In genomic region chr9:123089790-123090189, GRCh38 we compare ENCODE assay signal across 15 cellular contexts. TPM values are rescaled to one million over a fixed set of nuclear protein-coding genes. Genes with fewer than 3 reads are reported as not detected.
"Had no signal": no experiment of that assay in that cellular context is flagged by ENCODE, and none has a peak within 500 bp of the region (broad histone marks: within the 10 kb centered on the region; RNA-seq: fewer than 3 reads in every experiment).

No MANE protein-coding gene starts in this region.

- H3K27me3 Mint-ChIP-seq: activated CD4-positive, alpha-beta T cell treated with anti-CD3 and anti-CD28 coated beads for 36 hours; activated naive CD4-positive, alpha-beta T cell treated with anti-CD3 and anti-CD28 coated beads, Interleukin-2, amount 10 ng/mL, durations not matched to agents 7 days and 5 days had no signal

- H3K4me3 Mint-ChIP-seq: activated CD4-positive, alpha-beta T cell treated with anti-CD3 and anti-CD28 coated beads for 36 hours; activated CD8-positive, alpha-beta T cell treated with anti-CD3 and anti-CD28 coated beads, Interleukin-2, amount 10 ng/mL, durations not matched to agents 7 days and 5 days; activated naive CD4-positive, alpha-beta T cell treated with anti-CD3 and anti-CD28 coated beads, Interleukin-2, amount 10 ng/mL, durations not matched to agents 7 days and 5 days had no signal

- H3K4me1 ChIP-seq: adrenal gland, right atrium auricular region had no signal

- H3K4me1 Mint-ChIP-seq: activated CD4-positive, alpha-beta T cell treated with anti-CD3 and anti-CD28 coated beads for 36 hours; activated naive CD4-positive, alpha-beta T cell treated with anti-CD3 and anti-CD28 coated beads, Interleukin-2, amount 10 ng/mL, durations not matched to agents 7 days and 5 days had no signal

- H3K9me3 ChIP-seq: adrenal gland, right atrium auricular region had no signal

- ATAC-seq: activated CD4-positive, alpha-beta T cell treated with anti-CD3 and anti-CD28 coated beads for 36 hours; activated CD8-positive, alpha-beta T cell treated with anti-CD3 and anti-CD28 coated beads, Interleukin-2, amount 10 ng/mL, durations not matched to agents 7 days and 5 days had no signal

- H3K27me3 ChIP-seq: adrenal gland, right atrium auricular region had no signal

- H3K27ac ChIP-seq: adrenal gland, right atrium auricular region had no signal

- H3K4me3 ChIP-seq: adrenal gland, right atrium auricular region had no signal

- DNase-seq: activated CD4-positive, alpha-beta T cell treated with anti-CD3 and anti-CD28 coated beads for 36 hours; activated CD8-positive, alpha-beta memory T cell treated with anti-CD3 and anti-CD28 coated beads, Interleukin-2, amount 50 U/mL, for 48 hours; activated CD8-positive, alpha-beta T cell treated with anti-CD3 and anti-CD28 coated beads, Interleukin-2, amount 10 ng/mL, durations not matched to agents 7 days and 5 days; activated naive CD4-positive, alpha-beta T cell treated with anti-CD3 and anti-CD28 coated beads, Interleukin-2, amount 10 ng/mL, durations not matched to agents 7 days and 5 days; adrenal gland; central memory CD4-positive, alpha-beta T cell; dermis blood vessel endothelial cell; hypothalamus; kidney glomerular epithelial cell; small intestine; T-helper 9 cell; trophoblast cell had no signal

- H3K27ac Mint-ChIP-seq: activated CD4-positive, alpha-beta T cell treated with anti-CD3 and anti-CD28 coated beads for 36 hours; activated CD8-positive, alpha-beta T cell treated with anti-CD3 and anti-CD28 coated beads, Interleukin-2, amount 10 ng/mL, durations not matched to agents 7 days and 5 days; activated naive CD4-positive, alpha-beta T cell treated with anti-CD3 and anti-CD28 coated beads, Interleukin-2, amount 10 ng/mL, durations not matched to agents 7 days and 5 days had no signal

- FAIRE-seq: small intestine had no signal

- H3K9me3 Mint-ChIP-seq: activated naive CD4-positive, alpha-beta T cell treated with anti-CD3 and anti-CD28 coated beads, Interleukin-2, amount 10 ng/mL, durations not matched to agents 7 days and 5 days had no signal

RNA-seq across cellular contexts. Expression of gene GPR21, which starts 56.3 kb away (rescaled TPM):
- total RNA-seq: epithelial cell of proximal tubule, myocyte had no signal
